In genomic region chr5:139392324-139392677, GRCh38 we compare ENCODE assay signal across 8 cellular contexts. TPM values are rescaled to one million over a fixed set of nuclear protein-coding genes. Genes with fewer than 3 reads are reported as not detected.
DNase-seq lines count a peak whose midpoint lies in the region; ATAC-seq and TF ChIP-seq lines count a peak whose summit lies in the region.

No MANE protein-coding gene starts in this region.

- peaks cover 4% of the 10 kb centered on the region for H3K27me3 Mint-ChIP-seq in CD4-positive, CD25-positive, alpha-beta regulatory T cell
- no peaks in the 10 kb centered on the region for H3K27me3 Mint-ChIP-seq in activated naive CD8-positive, alpha-beta T cell treated with anti-CD3 and anti-CD28 coated beads for 36 hours

- H3K4me3 Mint-ChIP-seq in CD4-positive, CD25-positive, alpha-beta regulatory T cell: peak overlapping the region; percentile 90 to 97 (median 93)
- H3K4me3 Mint-ChIP-seq in activated naive CD8-positive, alpha-beta T cell treated with anti-CD3 and anti-CD28 coated beads for 36 hours: peak overlapping the region; percentile 96

- peaks cover 0 to 2% (median 0%) of the 10 kb centered on the region in 7 donors for H3K9me3 Mint-ChIP-seq in CD4-positive, CD25-positive, alpha-beta regulatory T cell
- H3K9me3 Mint-ChIP-seq in activated naive CD8-positive, alpha-beta T cell treated with anti-CD3 and anti-CD28 coated beads for 36 hours: no peaks in the 10 kb centered on the region

- peak in 1 of 2 donors; percentile 16 for ATAC-seq in CD4-positive, CD25-positive, alpha-beta regulatory T cell (ENCODE audit: low read depth in 2 of 2)
- peak; percentile 44 for ATAC-seq in mucosa of descending colon

- H3K4me3 ChIP-seq in CD4-positive, CD25-positive, alpha-beta regulatory T cell (ENCODE audit: low read depth, low read length): no peak overlapping the region
- H3K4me3 ChIP-seq in HEK293 (ENCODE audit: low read depth, low read length) (peak overlapping the region; percentile 17), mucosa of descending colon (peak overlapping the region; percentile 32)

- no peaks in the 10 kb centered on the region for H3K36me3 ChIP-seq in CD4-positive, CD25-positive, alpha-beta regulatory T cell (ENCODE audit: control insufficient read depth, insufficient read depth, low read length)
- H3K36me3 ChIP-seq in HEK293 (ENCODE audit: control insufficient read depth in 2 of 2, insufficient read depth in 1 of 2, low read length in 2 of 2) (no peaks in the 10 kb centered on the region), mucosa of descending colon (ENCODE audit: low read depth) (no peaks in the 10 kb centered on the region)

- DNase-seq in CD4-positive, CD25-positive, alpha-beta regulatory T cell: no peak
- DNase-seq in activated naive CD8-positive, alpha-beta T cell treated with anti-CD3 and anti-CD28 coated beads for 36 hours: no peak
- no peak for DNase-seq in mucosa of descending colon
- DNase-seq in effector CD8-positive, alpha-beta T cell (lab: John Stamatoyannopoulos, UW): no peak
- DNase-seq in Ammon's horn (ENCODE audit: low spot score): no peak
- no peak for DNase-seq in NCI-H82 treated with DMSO at 0.1 percent for 48 hours (lab: John Stamatoyannopoulos, UW; ENCODE audit: unreplicated experiment)
- DNase-seq in midbrain (lab: John Stamatoyannopoulos, UW): no peak

- peak overlapping the region in 2 of 3 donors; percentile 83 to 89 for H3K27ac Mint-ChIP-seq in CD4-positive, CD25-positive, alpha-beta regulatory T cell
- H3K27ac Mint-ChIP-seq in activated naive CD8-positive, alpha-beta T cell treated with anti-CD3 and anti-CD28 coated beads for 36 hours: no peak overlapping the region

- CTCF ChIA-PET in HEK293 (lab: Yijun Ruan, JAX): interaction anchor here (0.6 to 2.5 kb wide), 5 partner anchors 9 to 1046 kb away, joined by 3 to 18 read pairs (median 4); partner anchors contain the start of gene SPATA24

- TF ChIP-seq CTCF in HEK293 (tag by site-specific recombination; IDR thresholded peaks at IDR 0.05) (no peak), mucosa of descending colon (IDR thresholded peaks at IDR 0.05) (no peak)

- peaks cover 0 to 47% (median 26%) of the 10 kb centered on the region in 4 donors for H3K4me1 Mint-ChIP-seq in CD4-positive, CD25-positive, alpha-beta regulatory T cell
- H3K4me1 Mint-ChIP-seq in activated naive CD8-positive, alpha-beta T cell treated with anti-CD3 and anti-CD28 coated beads for 36 hours: peaks cover 45% of the 10 kb centered on the region

- no peaks in the 10 kb centered on the region for H3K9me3 ChIP-seq in CD4-positive, CD25-positive, alpha-beta regulatory T cell (ENCODE audit: control insufficient read depth in 2 of 2, low read length in 2 of 2)
- H3K9me3 ChIP-seq in HEK293 (ENCODE audit: control insufficient read depth, insufficient read depth, low read depth, low read length) (no peaks in the 10 kb centered on the region), mucosa of descending colon (no peaks in the 10 kb centered on the region)

- H3K27me3 ChIP-seq in CD4-positive, CD25-positive, alpha-beta regulatory T cell (ENCODE audit: control insufficient read depth, insufficient read depth, low read length): no peaks in the 10 kb centered on the region

- intact Hi-C loops in mucosa of descending colon (cut with DNase I, micrococcal nuclease): no loop called here

- H3K36me3 Mint-ChIP-seq in CD4-positive, CD25-positive, alpha-beta regulatory T cell: no peaks in the 10 kb centered on the region
- H3K36me3 Mint-ChIP-seq in activated naive CD8-positive, alpha-beta T cell treated with anti-CD3 and anti-CD28 coated beads for 36 hours: peaks cover 17% of the 10 kb centered on the region

- peak overlapping the region; percentile 61 for H3K27ac ChIP-seq in CD4-positive, CD25-positive, alpha-beta regulatory T cell (ENCODE audit: insufficient read depth, low read length, poor library complexity, severe bottlenecking)
- H3K27ac ChIP-seq in HEK293 (ENCODE audit: extremely low read depth, low read depth, low read length): peak overlapping the region; percentile 62; the same call in 1 of the 2 replicates

- peaks cover 53% of the 10 kb centered on the region for H3K4me1 ChIP-seq in CD4-positive, CD25-positive, alpha-beta regulatory T cell (ENCODE audit: control insufficient read depth, insufficient read depth, low read length, poor library complexity, severe bottlenecking)
- H3K4me1 ChIP-seq in HEK293 (ENCODE audit: control insufficient read depth, insufficient read depth, low read length) (no peaks in the 10 kb centered on the region), mucosa of descending colon (ENCODE audit: low read depth) (peaks cover 52% of the 10 kb centered on the region)

- POLR2A ChIA-PET in HEK293 (lab: Yijun Ruan, JAX): interaction anchor here (0.7 kb wide), 1 partner anchor 11 kb away, joined by 3 read pairs; the partner anchor contains the start of gene SPATA24

TF ChIP-seq in HEK293, 187 proteins besides CTCF, POLR2A, EP300 and RAD21:
- TF ChIP-seq KLF16 (tag by site-specific recombination; IDR thresholded peaks at IDR 0.05) (no peak), SALL2 (tag by site-specific recombination; IDR thresholded peaks at IDR 0.05; ENCODE audit: borderline replicate concordance) (no peak), ZSCAN5A (tag by site-specific recombination; IDR thresholded peaks at IDR 0.05) (no peak), ZNF623 (tag by site-specific recombination; IDR thresholded peaks at IDR 0.05) (no peak), OSR2 (tag by site-specific recombination; IDR thresholded peaks at IDR 0.05) (no peak)
TF ChIP-seq in HEK293: peak in this region for 0.

RNA-seq across cellular contexts. Expression of gene MZB1, which starts 2.6 kb away (rescaled TPM):
- total RNA-seq in CD4-positive, CD25-positive, alpha-beta regulatory T cell: 2.2 TPM
- polyA plus RNA-seq in CD4-positive, CD25-positive, alpha-beta regulatory T cell: 1 to 10 TPM in 2 of 4 donors, under 1 TPM in 2; 0.39 to 1.7 (median 1.0) TPM
- 10 to 100 TPM; 10.4 to 10.6 TPM for total RNA-seq in activated naive CD8-positive, alpha-beta T cell treated with anti-CD3 and anti-CD28 coated beads for 36 hours
- total RNA-seq in mucosa of descending colon: 10 to 100 TPM in 2 of 3 donors, 1 to 10 TPM in 1; 5.6 to 23.7 (median 10.2) TPM

RNA-seq across cellular contexts. Expression of gene PROB1, which starts 2.6 kb away (rescaled TPM):
- total RNA-seq in CD4-positive, CD25-positive, alpha-beta regulatory T cell: 1.2 TPM
- under 1 TPM; 0.25 to 0.86 (median 0.59) TPM for polyA plus RNA-seq in CD4-positive, CD25-positive, alpha-beta regulatory T cell
- 1 to 10 TPM; 5.5 to 6.2 TPM for total RNA-seq in activated naive CD8-positive, alpha-beta T cell treated with anti-CD3 and anti-CD28 coated beads for 36 hours
- under 1 TPM; 0.58 to 0.98 (median 0.94) TPM for total RNA-seq in mucosa of descending colon

RNA-seq across cellular contexts. Expression of gene SLC23A1, which starts 9.2 kb away (rescaled TPM):
- total RNA-seq in CD4-positive, CD25-positive, alpha-beta regulatory T cell: not detected
- polyA plus RNA-seq in CD4-positive, CD25-positive, alpha-beta regulatory T cell: under 1 TPM in 2 of 4 donors, not detected in 2; 0.09 to 0.13 TPM
- not detected for total RNA-seq in activated naive CD8-positive, alpha-beta T cell treated with anti-CD3 and anti-CD28 coated beads for 36 hours
- 1 to 10 TPM; 2.5 to 9.0 (median 5.1) TPM for total RNA-seq in mucosa of descending colon

RNA-seq across cellular contexts. Expression of gene SPATA24, which starts 11.6 kb away (rescaled TPM):
- total RNA-seq in CD4-positive, CD25-positive, alpha-beta regulatory T cell: 4.4 TPM
- polyA plus RNA-seq in CD4-positive, CD25-positive, alpha-beta regulatory T cell: 1 to 10 TPM; 5.5 to 6.8 (median 6.1) TPM
- 1 to 10 TPM; 2.2 to 4.0 TPM for total RNA-seq in activated naive CD8-positive, alpha-beta T cell treated with anti-CD3 and anti-CD28 coated beads for 36 hours
- 1 to 10 TPM; 3.0 to 4.5 (median 3.4) TPM for total RNA-seq in mucosa of descending colon

RNA-seq across cellular contexts. Expression of gene DNAJC18, which starts 47.0 kb away (rescaled TPM):
- 8.2 TPM for total RNA-seq in CD4-positive, CD25-positive, alpha-beta regulatory T cell
- 1 to 10 TPM; 4.0 to 9.0 (median 5.1) TPM for polyA plus RNA-seq in CD4-positive, CD25-positive, alpha-beta regulatory T cell
- 10 to 100 TPM; 20.5 to 21.8 TPM for total RNA-seq in activated naive CD8-positive, alpha-beta T cell treated with anti-CD3 and anti-CD28 coated beads for 36 hours
- total RNA-seq in mucosa of descending colon: 10 to 100 TPM in 1 of 3 donors, 1 to 10 TPM in 2; 4.2 to 10.3 (median 5.1) TPM
